ENCODE assay signal across 9 cellular contexts in genomic region chr2:187658952-187659525, GRCh38.
A peak's percentile ranks its signal among the peaks of the same experiment; 100 is the strongest.
DNase-seq lines count a peak whose midpoint lies in the region; FAIRE-seq and TF ChIP-seq lines count a peak whose summit lies in the region.
"Had no signal": no experiment of that assay in that cellular context is flagged by ENCODE, and none has a peak within 500 bp of the region (broad histone marks: within the 10 kb centered on the region; RNA-seq: fewer than 3 reads in every experiment).

No MANE protein-coding gene starts in this region.

- H2AFZ ChIP-seq in endothelial cell of umbilical vein (ENCODE audit: low read depth, low read length), result peak overlapping the region; percentile 73

- no peak overlapping the region for H3K9ac ChIP-seq in endothelial cell of umbilical vein (replicated peaks; ENCODE audit: extremely low read depth, insufficient read depth, low read length)

- CTCF ChIA-PET in endothelial cell of umbilical vein (lab: Charles Lee), result interaction anchor here (0.6 to 1.7 kb wide), 11 partner anchors 9 to 940 kb away, joined by 3 to 6 read pairs (median 5); no protein-coding TSS in a partner anchor

- no peaks in the 10 kb centered on the region for H3K4me1 ChIP-seq in endothelial cell of umbilical vein (ENCODE audit: control insufficient read depth, extremely low read depth, insufficient read depth, low read length)

- dilution Hi-C loops in endothelial cell of umbilical vein (cut with MboI; ENCODE audit: extremely low pct_ligation_motif_present, low sequenced_read_pairs), result no loop called here

- POLR2A ChIA-PET in endothelial cell of umbilical vein (lab: Charles Lee), result no interaction called here

- H3K36me3 ChIP-seq in endothelial cell of umbilical vein (ENCODE audit: control insufficient read depth in 2 of 2, extremely low read depth in 1 of 2, insufficient read depth in 2 of 2, low read length in 2 of 2), result no peaks in the 10 kb centered on the region

- no TSS peak for BruUV-seq in endothelial cell of umbilical vein (replicated peaks; lab: Mats Ljungman, UMichigan)

- TF ChIP-seq POLR2A in endothelial cell of umbilical vein (IDR thresholded peaks at IDR 0.05; ENCODE audit: low read depth, low read length), result no peak

- no peaks in the 10 kb centered on the region for H3K9me3 ChIP-seq in endothelial cell of umbilical vein (replicated peaks; ENCODE audit: control insufficient read depth, insufficient read depth, low read length)

- no peak overlapping the region for H3K4me2 ChIP-seq in endothelial cell of umbilical vein (ENCODE audit: insufficient read depth, low read length)

- no peaks in the 10 kb centered on the region for H3K9me1 ChIP-seq in endothelial cell of umbilical vein (replicated peaks; ENCODE audit: control insufficient read depth, extremely low read depth, insufficient read depth, low read length)

- H4K20me1 ChIP-seq in endothelial cell of umbilical vein (replicated peaks; ENCODE audit: control insufficient read depth, extremely low read depth, insufficient read depth, low read length), result no peaks in the 10 kb centered on the region

- no peak overlapping the region for H3K27ac ChIP-seq in endothelial cell of umbilical vein (ENCODE audit: insufficient read depth, low read depth, low read length)

- DNase-seq in NCI-H82 (lab: John Stamatoyannopoulos, UW) (peak; percentile 80), NCI-H82 treated with DMSO at 0.1 percent for 48 hours (lab: John Stamatoyannopoulos, UW; ENCODE audit: unreplicated experiment) (no peak), NAMALWA (ENCODE audit: low spot score) (peak; percentile 37), endothelial cell of umbilical vein (ENCODE audit: low read depth, low spot score) (peak; percentile 30), stromal cell of bone marrow (ENCODE audit: low read depth) (peak; percentile 6), occipital lobe (lab: John Stamatoyannopoulos, UW) (no peak), GM19240 (ENCODE audit: insufficient read length, low spot score) (no peak)
- no peak for DNase-seq in effector CD8-positive, alpha-beta T cell (lab: John Stamatoyannopoulos, UW)
- DNase-seq: ACHN had no signal

- intact Hi-C loops in endothelial cell of umbilical vein (cut with micrococcal nuclease), result loop anchor here (2.0 kb wide), 1 partner anchor 184 kb away; no protein-coding TSS in a partner anchor

- TF ChIP-seq CTCF in endothelial cell of umbilical vein (IDR thresholded peaks at IDR 0.05; ENCODE audit: extremely low read depth in 1 of 2, insufficient read depth in 1 of 2, low read depth in 1 of 2, low read length in 2 of 2), result peak; percentile 11 to 24

- H3K27me3 ChIP-seq in endothelial cell of umbilical vein (ENCODE audit: control insufficient read depth in 2 of 2, insufficient read depth in 2 of 2, low read length in 2 of 2), result no peaks in the 10 kb centered on the region

- no peak overlapping the region for H3K4me3 ChIP-seq in endothelial cell of umbilical vein (replicated peaks in 1 of 3; ENCODE audit: insufficient read depth in 1 of 3, low read depth in 1 of 3, low read length in 3 of 3)

- H3K79me2 ChIP-seq in endothelial cell of umbilical vein (ENCODE audit: control insufficient read depth, insufficient read depth, low read length), result no peaks in the 10 kb centered on the region

- FAIRE-seq in endothelial cell of umbilical vein (lab: Jason Lieb, UNC), result no peak

TF ChIP-seq in endothelial cell of umbilical vein, 7 proteins besides CTCF, POLR2A, EP300 and RAD21:
- no peak for TF ChIP-seq JUN (IDR thresholded peaks at IDR 0.05; ENCODE audit: borderline replicate concordance, insufficient read depth, insufficient read length, low read depth)
- no peak for TF ChIP-seq EZH2 (IDR thresholded peaks at IDR 0.05; ENCODE audit: borderline replicate concordance, low read depth, low read length, severe bottlenecking)
- no peak for TF ChIP-seq FOS (IDR thresholded peaks at IDR 0.05; ENCODE audit: borderline replicate concordance, insufficient read depth, low read length)
TF ChIP-seq in endothelial cell of umbilical vein: peak in this region for 0.

Comparison
In these comparisons a context has a peak if more than half of its experiments do, and no peak if none do; other contexts are left out.
1. DNase-seq: peak in NCI-H82 (single experiment), NAMALWA (single experiment), endothelial cell of umbilical vein (single experiment) and stromal cell of bone marrow (single experiment); none in NCI-H82 treated with DMSO at 0.1 percent for 48 hours (single experiment), occipital lobe (single experiment), effector CD8-positive, alpha-beta T cell (single experiment) and GM19240 (single experiment).